Comparison of ENCODE assay signal across 1 cellular context in the genomic region with DNA sequence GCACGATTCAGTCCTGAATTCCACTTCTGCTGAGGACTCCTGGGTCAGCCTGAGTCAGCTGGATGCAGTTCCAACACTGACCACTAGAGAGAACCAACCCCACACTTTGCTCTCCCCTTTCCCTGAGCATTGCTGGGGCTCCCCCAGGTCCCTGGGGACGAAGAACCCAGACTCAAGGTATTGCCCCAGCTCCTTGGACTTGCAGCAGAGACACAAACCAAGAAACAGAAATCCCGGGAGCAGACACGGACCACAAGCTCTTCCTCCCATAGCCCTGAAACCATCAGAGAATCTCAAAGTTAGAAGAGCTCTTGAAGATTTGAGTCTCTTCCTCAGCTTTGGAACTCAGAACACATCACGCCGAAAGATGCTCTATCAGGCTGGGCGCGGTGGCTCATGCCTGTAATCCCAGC.
A peak's percentile ranks its signal among the peaks of the same experiment; 100 is the strongest.
TF ChIP-seq lines count a peak whose summit lies in the region.

No MANE protein-coding gene starts in this region.

TF ChIP-seq in HepG2, 621 proteins besides CTCF, POLR2A, EP300 and RAD21 (continued from another document):
- TF ChIP-seq RNF219 (CRISPR knock-in tag; IDR thresholded peaks at IDR 0.05) (no peak), SRSF9 (IDR thresholded peaks at IDR 0.05; ENCODE audit: borderline replicate concordance, insufficient read depth, low read depth, low read length, poor library complexity, severe bottlenecking) (no peak), SIX4 (CRISPR knock-in tag; IDR thresholded peaks at IDR 0.05) (no peak), YEATS4 (CRISPR knock-in tag; IDR thresholded peaks at IDR 0.05; ENCODE audit: borderline replicate concordance) (no peak), HHEX (CRISPR knock-in tag; IDR thresholded peaks at IDR 0.05) (no peak), TEAD3 (CRISPR knock-in tag; optimal IDR thresholded peaks at IDR 0.05; ENCODE audit: borderline replicate concordance) (peak; percentile 14), SIN3B (IDR thresholded peaks at IDR 0.05; ENCODE audit: low read length) (no peak), FOXK2 (IDR thresholded peaks at IDR 0.05) (no peak), ZSCAN31 (CRISPR knock-in tag; IDR thresholded peaks at IDR 0.05; ENCODE audit: low read depth) (0 out of 2 replicates have a peak, but pooled peaks have one; percentile 5), SALL1 (CRISPR knock-in tag; IDR thresholded peaks at IDR 0.05) (peak; percentile 43; the same call in 1 of the 2 replicates), ERF (CRISPR knock-in tag; IDR thresholded peaks at IDR 0.05) (no peak), MTF1 (CRISPR knock-in tag; IDR thresholded peaks at IDR 0.05) (no peak), ZNF749 (CRISPR knock-in tag; IDR thresholded peaks at IDR 0.05; ENCODE audit: borderline replicate concordance) (no peak), SMC3 (IDR thresholded peaks at IDR 0.05; ENCODE audit: low read length) (peak; percentile 79), RXRB (CRISPR knock-in tag; IDR thresholded peaks at IDR 0.05; ENCODE audit: borderline replicate concordance) (peak; percentile 44; the same call in 1 of the 2 replicates), IRX3 (CRISPR knock-in tag; IDR thresholded peaks at IDR 0.05; ENCODE audit: borderline replicate concordance, low read depth) (no peak), STAG1 (CRISPR knock-in tag; IDR thresholded peaks at IDR 0.05) (peak; percentile 92), ZNF770 (CRISPR knock-in tag; IDR thresholded peaks at IDR 0.05) (no peak), SP5 (CRISPR knock-in tag; IDR thresholded peaks at IDR 0.05; ENCODE audit: borderline replicate concordance, low read depth) (0 out of 2 replicates have a peak, but pooled peaks have one; percentile 18), DNMT1 (CRISPR knock-in tag; IDR thresholded peaks at IDR 0.05) (0 out of 2 replicates have a peak, but pooled peaks have one; percentile 34), KLF12 (CRISPR knock-in tag; IDR thresholded peaks at IDR 0.05; ENCODE audit: borderline replicate concordance) (no peak), ZNF713 (CRISPR knock-in tag; IDR thresholded peaks at IDR 0.05) (no peak)
- TF ChIP-seq, protein P1, sequence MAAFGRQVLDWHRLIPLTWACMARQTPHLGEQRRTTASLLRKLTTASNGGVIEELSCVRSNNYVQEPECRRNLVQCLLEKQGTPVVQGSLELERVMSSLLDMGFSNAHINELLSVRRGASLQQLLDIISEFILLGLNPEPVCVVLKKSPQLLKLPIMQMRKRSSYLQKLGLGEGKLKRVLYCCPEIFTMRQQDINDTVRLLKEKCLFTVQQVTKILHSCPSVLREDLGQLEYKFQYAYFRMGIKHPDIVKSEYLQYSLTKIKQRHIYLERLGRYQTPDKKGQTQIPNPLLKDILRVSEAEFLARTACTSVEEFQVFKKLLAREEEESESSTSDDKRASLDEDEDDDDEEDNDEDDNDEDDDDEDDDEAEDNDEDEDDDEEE (CRISPR knock-in tag; IDR thresholded peaks at IDR 0.05): 0 out of 2 replicates have a peak, but pooled peaks have one; percentile 64
- TF ChIP-seq, protein P2, sequence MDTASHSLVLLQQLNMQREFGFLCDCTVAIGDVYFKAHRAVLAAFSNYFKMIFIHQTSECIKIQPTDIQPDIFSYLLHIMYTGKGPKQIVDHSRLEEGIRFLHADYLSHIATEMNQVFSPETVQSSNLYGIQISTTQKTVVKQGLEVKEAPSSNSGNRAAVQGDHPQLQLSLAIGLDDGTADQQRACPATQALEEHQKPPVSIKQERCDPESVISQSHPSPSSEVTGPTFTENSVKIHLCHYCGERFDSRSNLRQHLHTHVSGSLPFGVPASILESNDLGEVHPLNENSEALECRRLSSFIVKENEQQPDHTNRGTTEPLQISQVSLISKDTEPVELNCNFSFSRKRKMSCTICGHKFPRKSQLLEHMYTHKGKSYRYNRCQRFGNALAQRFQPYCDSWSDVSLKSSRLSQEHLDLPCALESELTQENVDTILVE (CRISPR knock-in tag; IDR thresholded peaks at IDR 0.05): no peak; the same call in 1 of the 2 replicates
- TF ChIP-seq, protein P3, sequence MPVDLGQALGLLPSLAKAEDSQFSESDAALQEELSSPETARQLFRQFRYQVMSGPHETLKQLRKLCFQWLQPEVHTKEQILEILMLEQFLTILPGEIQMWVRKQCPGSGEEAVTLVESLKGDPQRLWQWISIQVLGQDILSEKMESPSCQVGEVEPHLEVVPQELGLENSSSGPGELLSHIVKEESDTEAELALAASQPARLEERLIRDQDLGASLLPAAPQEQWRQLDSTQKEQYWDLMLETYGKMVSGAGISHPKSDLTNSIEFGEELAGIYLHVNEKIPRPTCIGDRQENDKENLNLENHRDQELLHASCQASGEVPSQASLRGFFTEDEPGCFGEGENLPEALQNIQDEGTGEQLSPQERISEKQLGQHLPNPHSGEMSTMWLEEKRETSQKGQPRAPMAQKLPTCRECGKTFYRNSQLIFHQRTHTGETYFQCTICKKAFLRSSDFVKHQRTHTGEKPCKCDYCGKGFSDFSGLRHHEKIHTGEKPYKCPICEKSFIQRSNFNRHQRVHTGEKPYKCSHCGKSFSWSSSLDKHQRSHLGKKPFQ (CRISPR knock-in tag; IDR thresholded peaks at IDR 0.05; ENCODE audit: insufficient replicate concordance): no peak
